Comparison of ENCODE assay signal across 14 cellular contexts in the genomic region with DNA sequence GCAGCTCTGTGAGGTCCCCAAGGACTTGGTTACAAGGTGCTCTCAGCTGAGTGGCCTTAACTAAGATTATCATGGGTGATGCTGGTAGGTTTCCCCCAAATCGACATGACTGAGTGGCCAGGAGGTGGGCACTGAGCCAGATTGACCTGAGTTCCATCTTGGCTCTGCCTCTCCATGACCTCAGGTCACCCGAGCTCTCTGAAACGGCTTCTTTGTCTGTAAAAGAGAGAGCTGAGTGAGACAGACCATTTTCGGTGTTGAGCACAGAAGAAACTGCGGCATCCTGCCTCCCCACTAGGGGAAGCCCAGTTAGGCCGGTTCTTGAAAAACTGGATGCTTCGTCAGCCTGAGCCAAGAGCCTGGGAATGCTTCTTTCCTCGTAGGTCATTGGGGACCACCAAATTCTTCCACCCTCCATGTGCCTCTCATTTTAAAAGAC. TPM values are rescaled to one million over a fixed set of nuclear protein-coding genes. Genes with fewer than 3 reads are reported as not detected.
A peak's percentile ranks its signal among the peaks of the same experiment; 100 is the strongest.
DNase-seq lines count a peak whose midpoint lies in the region; ATAC-seq, FAIRE-seq and TF ChIP-seq lines count a peak whose summit lies in the region.
"Had no signal": no experiment of that assay in that cellular context is flagged by ENCODE, and none has a peak within 500 bp of the region (broad histone marks: within the 10 kb centered on the region; RNA-seq: fewer than 3 reads in every experiment).

No MANE protein-coding gene starts in this region.

- peak; percentile 61 for FAIRE-seq in urothelium cell line (lab: Jason Lieb, UNC)
- FAIRE-seq: D721Med, endothelial cell of umbilical vein had no signal

- in situ Hi-C loops in astrocyte of the cerebellum (cut with HindIII; ENCODE audit: low sequenced_read_pairs) = no loop called here

- intact Hi-C loops in Right ventricle myocardium inferior (cut with DNase I) = no loop called here
- intact Hi-C loops in testis (cut with DNase I; ENCODE audit: low total_unique reads) = no loop called here

- H3K36me3 ChIP-seq in right atrium auricular region = no peaks in the 10 kb centered on the region
- no peaks in the 10 kb centered on the region for H3K36me3 ChIP-seq in testis (ENCODE audit: low read depth, missing control alignments)

- H3K9me3 ChIP-seq in right atrium auricular region (no peaks in the 10 kb centered on the region), testis (no peaks in the 10 kb centered on the region)

- no peaks in the 10 kb centered on the region for H3K27me3 ChIP-seq in right atrium auricular region
- H3K27me3 ChIP-seq in testis = no peaks in the 10 kb centered on the region

- H3K4me1 ChIP-seq in right atrium auricular region (no peaks in the 10 kb centered on the region), testis (no peaks in the 10 kb centered on the region)

- 65 to 83% methylated on average over 8 of the region's 8 CpGs for WGBS in testis, 2 donors

- H3K27ac ChIP-seq in right atrium auricular region (no peak overlapping the region), testis (no peak overlapping the region)

- TF ChIP-seq POLR2A in testis (IDR thresholded peaks at IDR 0.05) = no peak

- ATAC-seq in Right ventricle myocardium inferior = peak; percentile 59

- H3K4me3 ChIP-seq in right atrium auricular region (no peak overlapping the region), astrocyte of the cerebellum (ENCODE audit: low read depth, low read length) (no peak overlapping the region), testis (no peak overlapping the region)
- H3K4me3 ChIP-seq: lung had no signal

- no peak for DNase-seq in Right ventricle myocardium inferior (ENCODE audit: missing footprints)
- DNase-seq in right atrium auricular region (ENCODE audit: low spot score) = no peak
- DNase-seq in astrocyte of the cerebellum (ENCODE audit: low read depth) = no peak
- DNase-seq in iPS-NIHi11 (ENCODE audit: low spot score) = peak; percentile 45
- DNase-seq in urothelium cell line (ENCODE audit: low spot score) = no peak
- DNase-seq in OCI-M1 (lab: John Stamatoyannopoulos, UW) = no peak
- no peak for DNase-seq in testis
- DNase-seq in A172 (ENCODE audit: low spot score) = no peak
- DNase-seq: activated CD8-positive, alpha-beta memory T cell treated with anti-CD3 and anti-CD28 coated beads, Interleukin-2, amount 10 ng/mL, durations not matched to agents 7 days and 5 days; activated naive CD4-positive, alpha-beta T cell treated with anti-CD3 and anti-CD28 coated beads for 36 hours; NCI-H226 had no signal

- TF ChIP-seq CTCF in right atrium auricular region (IDR thresholded peaks at IDR 0.05) = peak in 1 of 2 donors; percentile 22
- peak; percentile 35 for TF ChIP-seq CTCF in astrocyte of the cerebellum (IDR thresholded peaks at IDR 0.05; ENCODE audit: low read depth, low read length, missing control alignments)
- no peak for TF ChIP-seq CTCF in testis (IDR thresholded peaks at IDR 0.05)

RNA-seq across cellular contexts. Expression of a gene that starts 14.1 kb away (rescaled TPM):
- total RNA-seq in Right ventricle myocardium inferior = 23.8 TPM
- 10 to 100 TPM; 20.9 to 26.1 TPM for total RNA-seq in right atrium auricular region
- 100 to 1,000 TPM; 107 to 124 TPM for total RNA-seq in testis
- polyA plus RNA-seq in testis (ENCODE audit: insufficient read depth, low read depth, low replicate concordance) = 79.3 TPM
- 10.9 and 13.5 TPM in 2 replicates for total RNA-seq in A172 (2014; rRNA removed; shearing (Covaris generic))

RNA-seq across cellular contexts. Expression of a gene that starts 55.6 kb away (rescaled TPM):
- total RNA-seq in Right ventricle myocardium inferior (23.3 TPM), right atrium auricular region (10 to 100 TPM; 12.2 to 14.1 TPM), testis (10 to 100 TPM; 56.3 to 79.9 TPM)
- 47.6 TPM for polyA plus RNA-seq in testis (ENCODE audit: insufficient read depth, low read depth, low replicate concordance)
- 5.9 and 7.2 TPM in 2 replicates for total RNA-seq in A172 (2014; rRNA removed; shearing (Covaris generic))
